8 cellular contexts compared by ENCODE assay signal in genomic region chr11:60887531-60887930, GRCh38. TPM values are rescaled to one million over a fixed set of nuclear protein-coding genes. Genes with fewer than 3 reads are reported as not detected.
DNase-seq lines count a peak whose midpoint lies in the region; ATAC-seq and TF ChIP-seq lines count a peak whose summit lies in the region.

No MANE protein-coding gene starts in this region.

- H3K9me3 ChIP-seq in lower lobe of right lung: no peaks in the 10 kb centered on the region

- H3K4me3 Mint-ChIP-seq in activated naive CD8-positive, alpha-beta T cell treated with anti-CD3 and anti-CD28 coated beads, Interleukin-2, amount 10 ng/mL, durations not matched to agents 7 days and 5 days: no peak overlapping the region
- no peak overlapping the region for H3K4me3 Mint-ChIP-seq in activated naive CD8-positive, alpha-beta T cell treated with anti-CD3 and anti-CD28 coated beads for 36 hours
- no peak overlapping the region for H3K4me3 Mint-ChIP-seq in IgD-negative memory B cell

- no peaks in the 10 kb centered on the region for H3K9me3 Mint-ChIP-seq in activated naive CD8-positive, alpha-beta T cell treated with anti-CD3 and anti-CD28 coated beads, Interleukin-2, amount 10 ng/mL, durations not matched to agents 7 days and 5 days
- no peaks in the 10 kb centered on the region for H3K9me3 Mint-ChIP-seq in activated naive CD8-positive, alpha-beta T cell treated with anti-CD3 and anti-CD28 coated beads for 36 hours
- H3K9me3 Mint-ChIP-seq in IgD-negative memory B cell: no peaks in the 10 kb centered on the region

- H3K4me3 ChIP-seq in cardiac fibroblast (replicated peaks in 1 of 2; ENCODE audit: low read depth in 2 of 2, low read length in 2 of 2) (no peak overlapping the region), lower lobe of right lung (no peak overlapping the region)

- peaks cover 11% of the 10 kb centered on the region for H3K36me3 ChIP-seq in lower lobe of right lung

- peaks cover 9% of the 10 kb centered on the region for H3K4me1 Mint-ChIP-seq in activated naive CD8-positive, alpha-beta T cell treated with anti-CD3 and anti-CD28 coated beads, Interleukin-2, amount 10 ng/mL, durations not matched to agents 7 days and 5 days
- H3K4me1 Mint-ChIP-seq in activated naive CD8-positive, alpha-beta T cell treated with anti-CD3 and anti-CD28 coated beads for 36 hours: peaks cover 3% of the 10 kb centered on the region
- H3K4me1 Mint-ChIP-seq in IgD-negative memory B cell: no peaks in the 10 kb centered on the region

- no peaks in the 10 kb centered on the region for H3K27me3 Mint-ChIP-seq in activated naive CD8-positive, alpha-beta T cell treated with anti-CD3 and anti-CD28 coated beads, Interleukin-2, amount 10 ng/mL, durations not matched to agents 7 days and 5 days
- no peaks in the 10 kb centered on the region for H3K27me3 Mint-ChIP-seq in activated naive CD8-positive, alpha-beta T cell treated with anti-CD3 and anti-CD28 coated beads for 36 hours
- H3K27me3 Mint-ChIP-seq in IgD-negative memory B cell: no peaks in the 10 kb centered on the region

- no peak overlapping the region for H3K27ac Mint-ChIP-seq in activated naive CD8-positive, alpha-beta T cell treated with anti-CD3 and anti-CD28 coated beads, Interleukin-2, amount 10 ng/mL, durations not matched to agents 7 days and 5 days
- H3K27ac Mint-ChIP-seq in activated naive CD8-positive, alpha-beta T cell treated with anti-CD3 and anti-CD28 coated beads for 36 hours: no peak overlapping the region
- peak overlapping the region in 2 of 3 donors; percentile 60 to 64 for H3K27ac Mint-ChIP-seq in IgD-negative memory B cell

- H3K27me3 ChIP-seq in lower lobe of right lung (ENCODE audit: low read depth): no peaks in the 10 kb centered on the region

- H3K27ac ChIP-seq in lower lobe of right lung: no peak overlapping the region

- ATAC-seq in activated naive CD8-positive, alpha-beta T cell treated with anti-CD3 and anti-CD28 coated beads, Interleukin-2, amount 10 ng/mL, durations not matched to agents 7 days and 5 days (ENCODE audit: low read depth): peak; percentile 99
- peak; percentile 72 to 75 for ATAC-seq in lower lobe of right lung
- no peak for ATAC-seq in HG03159 (IDR thresholded peaks at IDR 0.05; ENCODE audit: unreplicated experiment)

- POLR2A ChIA-PET in activated naive CD8-positive, alpha-beta T cell treated with anti-CD3 and anti-CD28 coated beads, Interleukin-2, amount 10 ng/mL, durations not matched to agents 7 days and 5 days (lab: Charles Lee): interaction anchor here (0.7 to 2.8 kb wide), 8 partner anchors 17 to 112 kb away, joined by 3 to 35 read pairs (median 6); partner anchors contain the start of gene PTGDR2

- TF ChIP-seq CTCF in cardiac fibroblast (IDR thresholded peaks at IDR 0.05; ENCODE audit: low read depth, low read length) (peak; percentile 84), lower lobe of right lung (IDR thresholded peaks at IDR 0.05) (peak; percentile 36)

- H3K36me3 Mint-ChIP-seq in activated naive CD8-positive, alpha-beta T cell treated with anti-CD3 and anti-CD28 coated beads, Interleukin-2, amount 10 ng/mL, durations not matched to agents 7 days and 5 days: peaks cover 26% of the 10 kb centered on the region
- H3K36me3 Mint-ChIP-seq in activated naive CD8-positive, alpha-beta T cell treated with anti-CD3 and anti-CD28 coated beads for 36 hours: peaks cover 30% of the 10 kb centered on the region
- H3K36me3 Mint-ChIP-seq in IgD-negative memory B cell: no peaks in the 10 kb centered on the region

- no peaks in the 10 kb centered on the region for H3K4me1 ChIP-seq in lower lobe of right lung

- intact Hi-C loops in lower lobe of right lung (cut with DNase I): no loop called here

- peak; percentile 55 for DNase-seq in activated naive CD8-positive, alpha-beta T cell treated with anti-CD3 and anti-CD28 coated beads, Interleukin-2, amount 10 ng/mL, durations not matched to agents 7 days and 5 days
- DNase-seq in activated naive CD8-positive, alpha-beta T cell treated with anti-CD3 and anti-CD28 coated beads for 36 hours: no peak
- DNase-seq in RPMI7951 (ENCODE audit: low read depth) (peak; percentile 56), cardiac fibroblast (ENCODE audit: low read depth in 2 of 2) (peak; percentile 69 to 77), lower lobe of right lung (no peak), amniotic stem cell (lab: John Stamatoyannopoulos, UW) (no peak)

RNA-seq across cellular contexts. Expression of gene PRPF19, which starts 18.9 kb away (rescaled TPM):
- 100 to 1,000 TPM in 1 of 2 experiments, 10 to 100 TPM in 1; 97.7 to 103 TPM for total RNA-seq in activated naive CD8-positive, alpha-beta T cell treated with anti-CD3 and anti-CD28 coated beads, Interleukin-2, amount 10 ng/mL, durations not matched to agents 7 days and 5 days
- 100 to 1,000 TPM; 209 to 213 TPM for total RNA-seq in activated naive CD8-positive, alpha-beta T cell treated with anti-CD3 and anti-CD28 coated beads for 36 hours
- 18.5 TPM for polyA plus RNA-seq in IgD-negative memory B cell
- total RNA-seq in RPMI7951 (2014; rRNA removed; shearing (Covaris generic)): 86.6 and 100.0 TPM in 2 replicates
- total RNA-seq in lower lobe of right lung: 58.1 TPM

RNA-seq across cellular contexts. Expression of gene ZP1, which starts 20.2 kb away (rescaled TPM):
- under 1 TPM; 0.44 to 0.60 TPM for total RNA-seq in activated naive CD8-positive, alpha-beta T cell treated with anti-CD3 and anti-CD28 coated beads, Interleukin-2, amount 10 ng/mL, durations not matched to agents 7 days and 5 days
- not detected for total RNA-seq in activated naive CD8-positive, alpha-beta T cell treated with anti-CD3 and anti-CD28 coated beads for 36 hours
- not detected for polyA plus RNA-seq in IgD-negative memory B cell
- 3.7 and 4.6 TPM in 2 replicates for total RNA-seq in RPMI7951 (2014; rRNA removed; shearing (Covaris generic))
- total RNA-seq in lower lobe of right lung: not detected

RNA-seq across cellular contexts. Expression of gene TMEM109, which starts 26.4 kb away (rescaled TPM):
- total RNA-seq in activated naive CD8-positive, alpha-beta T cell treated with anti-CD3 and anti-CD28 coated beads, Interleukin-2, amount 10 ng/mL, durations not matched to agents 7 days and 5 days: 100 to 1,000 TPM in 1 of 2 experiments, 10 to 100 TPM in 1; 97.8 to 102 TPM
- 100 to 1,000 TPM; 109 to 113 TPM for total RNA-seq in activated naive CD8-positive, alpha-beta T cell treated with anti-CD3 and anti-CD28 coated beads for 36 hours
- 259 TPM for polyA plus RNA-seq in IgD-negative memory B cell
- 81.6 and 88.6 TPM in 2 replicates for total RNA-seq in RPMI7951 (2014; rRNA removed; shearing (Covaris generic))
- 142 TPM for total RNA-seq in lower lobe of right lung

RNA-seq across cellular contexts. Expression of gene PTGDR2, which starts 31.8 kb away (rescaled TPM):
- 1 to 10 TPM; 2.5 to 2.9 TPM for total RNA-seq in activated naive CD8-positive, alpha-beta T cell treated with anti-CD3 and anti-CD28 coated beads, Interleukin-2, amount 10 ng/mL, durations not matched to agents 7 days and 5 days
- under 1 TPM; 0.12 to 0.16 TPM for total RNA-seq in activated naive CD8-positive, alpha-beta T cell treated with anti-CD3 and anti-CD28 coated beads for 36 hours
- polyA plus RNA-seq in IgD-negative memory B cell: 0.16 TPM
- total RNA-seq in RPMI7951 (2014; rRNA removed; shearing (Covaris generic)): not detected in 2 replicates
- 0.86 TPM for total RNA-seq in lower lobe of right lung

RNA-seq across cellular contexts. Expression of gene TMEM132A, which starts 36.7 kb away (rescaled TPM):
- total RNA-seq in activated naive CD8-positive, alpha-beta T cell treated with anti-CD3 and anti-CD28 coated beads, Interleukin-2, amount 10 ng/mL, durations not matched to agents 7 days and 5 days: 1 to 10 TPM in 1 of 2 experiments, under 1 TPM in 1; 0.80 to 1.3 TPM
- total RNA-seq in activated naive CD8-positive, alpha-beta T cell treated with anti-CD3 and anti-CD28 coated beads for 36 hours: 1 to 10 TPM; 1.3 to 1.4 TPM
- polyA plus RNA-seq in IgD-negative memory B cell: 0.26 TPM
- 29.2 and 44.6 TPM in 2 replicates for total RNA-seq in RPMI7951 (2014; rRNA removed; shearing (Covaris generic))
- 13.9 TPM for total RNA-seq in lower lobe of right lung

Comparison
In these comparisons a context has a peak if more than half of its experiments do, and no peak if none do; other contexts are left out.
1. DNase-seq: peak in activated naive CD8-positive, alpha-beta T cell treated with anti-CD3 and anti-CD28 coated beads, Interleukin-2, amount 10 ng/mL, durations not matched to agents 7 days and 5 days (single experiment), RPMI7951 (single experiment) and cardiac fibroblast (2 of 2); none in activated naive CD8-positive, alpha-beta T cell treated with anti-CD3 and anti-CD28 coated beads for 36 hours (single experiment), lower lobe of right lung (single experiment) and amniotic stem cell (single experiment).
2. H3K27ac Mint-ChIP-seq: peak in IgD-negative memory B cell (2 of 3); none in activated naive CD8-positive, alpha-beta T cell treated with anti-CD3 and anti-CD28 coated beads, Interleukin-2, amount 10 ng/mL, durations not matched to agents 7 days and 5 days (single experiment) and activated naive CD8-positive, alpha-beta T cell treated with anti-CD3 and anti-CD28 coated beads for 36 hours (single experiment).